ENCODE assay signal across 21 cellular contexts in the genomic region with DNA sequence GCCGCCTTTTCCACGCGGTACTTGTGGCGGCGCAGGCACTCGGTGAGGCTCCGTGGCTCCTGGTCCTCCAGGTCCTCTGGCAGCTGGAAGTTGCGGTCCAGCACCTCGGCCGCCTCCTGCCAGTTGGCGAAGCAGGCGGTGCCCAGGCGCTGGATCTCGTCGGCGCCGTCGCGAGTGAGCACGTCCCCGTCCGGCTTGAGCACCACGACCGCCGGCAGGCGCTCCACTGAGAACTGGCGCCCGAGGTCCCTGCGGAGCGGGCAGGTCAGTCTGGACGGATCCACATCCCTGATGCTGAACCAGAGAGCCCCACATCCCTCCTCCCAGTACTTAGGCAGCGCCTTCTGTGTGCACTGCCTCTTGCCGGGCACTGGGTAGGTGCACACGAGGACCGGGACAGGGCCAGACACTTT. TPM values are rescaled to one million over a fixed set of nuclear protein-coding genes. Genes with fewer than 3 reads are reported as not detected.
DNase-seq lines count a peak whose midpoint lies in the region; ATAC-seq and TF ChIP-seq lines count a peak whose summit lies in the region.
"Had no signal": no experiment of that assay in that cellular context is flagged by ENCODE, and none has a peak within 500 bp of the region (broad histone marks: within the 10 kb centered on the region; RNA-seq: fewer than 3 reads in every experiment).

No MANE protein-coding gene starts in this region.

- ATAC-seq in SK-N-SH treated with all-trans-retinoic acid at 6 μM for 48 hours = peak; percentile 35
- no peak for ATAC-seq in HG03442 (IDR thresholded peaks at IDR 0.05; ENCODE audit: unreplicated experiment)
- no peak for ATAC-seq in HG03095 (IDR thresholded peaks at IDR 0.05; ENCODE audit: unreplicated experiment)

- H3K9me3 ChIP-seq in thyroid gland = no peaks in the 10 kb centered on the region
- H3K9me3 ChIP-seq: left ventricle myocardium inferior, vagina had no signal

- peaks cover 11% of the 10 kb centered on the region for H3K27me3 ChIP-seq in thyroid gland

- H3K4me3 ChIP-seq in thyroid gland (replicated peaks in 1 of 3) = no peak overlapping the region
- H3K4me3 ChIP-seq: hepatocyte, left ventricle myocardium inferior, vagina had no signal

- DNase-seq in NCI-H748 (lab: John Stamatoyannopoulos, UW; ENCODE audit: unreplicated experiment) (peak; percentile 29), NCI-H748 treated with DMSO at 0.1 percent for 48 hours (lab: John Stamatoyannopoulos, UW) (no peak), islet precursor cell (peak; percentile 57), thyroid gland (peak; percentile 42 to 61)
- DNase-seq in stimulated activated CD4-positive, alpha-beta T cell treated with anti-CD3 and anti-CD28 coated beads, Interleukin-4, amount 100 ng/mL, for 1 hour = no peak
- DNase-seq: activated CD4-positive, CD25-positive, alpha-beta regulatory T cell; amniotic stem cell; left ventricle myocardium inferior; NCI-H2107; RPMI8226; stimulated activated CD4-positive, alpha-beta T cell treated with anti-CD3 and anti-CD28 coated beads, Interleukin-12 subunit alpha, Interleukin-12 subunit beta, amount 100 ng/mL, for 4 hours had no signal

- intact Hi-C loops in thyroid gland (cut with DNase I) = no loop called here

- H3K27ac ChIP-seq in thyroid gland = no peak overlapping the region
- H3K27ac ChIP-seq: hepatocyte, left ventricle myocardium inferior, vagina had no signal

- no peaks in the 10 kb centered on the region for H3K36me3 ChIP-seq in thyroid gland
- H3K36me3 ChIP-seq: left ventricle myocardium inferior, vagina had no signal

- H3K4me1 ChIP-seq in thyroid gland = peaks cover 0 to 11% of the 10 kb centered on the region in 2 donors

- TF ChIP-seq POLR2A in thyroid gland (IDR thresholded peaks at IDR 0.05) = no peak

- WGBS in thyroid gland, 2 donors = 7% methylated on average over 11 of the region's 35 CpGs; no CpG with 5 or more reads in 1 of the 2 donors

- TF ChIP-seq CTCF in thyroid gland (IDR thresholded peaks at IDR 0.05) = no peak

TF ChIP-seq in SK-N-SH treated with all-trans-retinoic acid at 6 μM for 48 hours, 23 proteins besides CTCF, POLR2A, EP300 and RAD21:
- TF ChIP-seq ZNF565 (CRISPR knock-in tag; conservative IDR thresholded peaks at IDR 0.05; ENCODE audit: low read depth) = no peak
- no peak for TF ChIP-seq ZC3H10 (CRISPR knock-in tag; IDR thresholded peaks at IDR 0.05)
- TF ChIP-seq, protein P1, sequence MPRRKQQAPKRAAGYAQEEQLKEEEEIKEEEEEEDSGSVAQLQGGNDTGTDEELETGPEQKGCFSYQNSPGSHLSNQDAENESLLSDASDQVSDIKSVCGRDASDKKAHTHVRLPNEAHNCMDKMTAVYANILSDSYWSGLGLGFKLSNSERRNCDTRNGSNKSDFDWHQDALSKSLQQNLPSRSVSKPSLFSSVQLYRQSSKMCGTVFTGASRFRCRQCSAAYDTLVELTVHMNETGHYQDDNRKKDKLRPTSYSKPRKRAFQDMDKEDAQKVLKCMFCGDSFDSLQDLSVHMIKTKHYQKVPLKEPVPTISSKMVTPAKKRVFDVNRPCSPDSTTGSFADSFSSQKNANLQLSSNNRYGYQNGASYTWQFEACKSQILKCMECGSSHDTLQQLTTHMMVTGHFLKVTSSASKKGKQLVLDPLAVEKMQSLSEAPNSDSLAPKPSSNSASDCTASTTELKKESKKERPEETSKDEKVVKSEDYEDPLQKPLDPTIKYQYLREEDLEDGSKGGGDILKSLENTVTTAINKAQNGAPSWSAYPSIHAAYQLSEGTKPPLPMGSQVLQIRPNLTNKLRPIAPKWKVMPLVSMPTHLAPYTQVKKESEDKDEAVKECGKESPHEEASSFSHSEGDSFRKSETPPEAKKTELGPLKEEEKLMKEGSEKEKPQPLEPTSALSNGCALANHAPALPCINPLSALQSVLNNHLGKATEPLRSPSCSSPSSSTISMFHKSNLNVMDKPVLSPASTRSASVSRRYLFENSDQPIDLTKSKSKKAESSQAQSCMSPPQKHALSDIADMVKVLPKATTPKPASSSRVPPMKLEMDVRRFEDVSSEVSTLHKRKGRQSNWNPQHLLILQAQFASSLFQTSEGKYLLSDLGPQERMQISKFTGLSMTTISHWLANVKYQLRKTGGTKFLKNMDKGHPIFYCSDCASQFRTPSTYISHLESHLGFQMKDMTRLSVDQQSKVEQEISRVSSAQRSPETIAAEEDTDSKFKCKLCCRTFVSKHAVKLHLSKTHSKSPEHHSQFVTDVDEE (CRISPR knock-in tag; IDR thresholded peaks at IDR 0.05) = no peak
- TF ChIP-seq ESRRG (CRISPR knock-in tag; IDR thresholded peaks at IDR 0.05) = no peak
- TF ChIP-seq GLIS3 (CRISPR knock-in tag; IDR thresholded peaks at IDR 0.05) = no peak
- no peak for TF ChIP-seq CSDC2 (CRISPR knock-in tag; IDR thresholded peaks at IDR 0.05)
- no peak for TF ChIP-seq PPARA (CRISPR knock-in tag; IDR thresholded peaks at IDR 0.05; ENCODE audit: borderline replicate concordance)
- TF ChIP-seq TCF4 (CRISPR knock-in tag; IDR thresholded peaks at IDR 0.05; ENCODE audit: borderline replicate concordance) = no peak
- no peak for TF ChIP-seq RARB (CRISPR knock-in tag; IDR thresholded peaks at IDR 0.05)
- TF ChIP-seq, protein P2, sequence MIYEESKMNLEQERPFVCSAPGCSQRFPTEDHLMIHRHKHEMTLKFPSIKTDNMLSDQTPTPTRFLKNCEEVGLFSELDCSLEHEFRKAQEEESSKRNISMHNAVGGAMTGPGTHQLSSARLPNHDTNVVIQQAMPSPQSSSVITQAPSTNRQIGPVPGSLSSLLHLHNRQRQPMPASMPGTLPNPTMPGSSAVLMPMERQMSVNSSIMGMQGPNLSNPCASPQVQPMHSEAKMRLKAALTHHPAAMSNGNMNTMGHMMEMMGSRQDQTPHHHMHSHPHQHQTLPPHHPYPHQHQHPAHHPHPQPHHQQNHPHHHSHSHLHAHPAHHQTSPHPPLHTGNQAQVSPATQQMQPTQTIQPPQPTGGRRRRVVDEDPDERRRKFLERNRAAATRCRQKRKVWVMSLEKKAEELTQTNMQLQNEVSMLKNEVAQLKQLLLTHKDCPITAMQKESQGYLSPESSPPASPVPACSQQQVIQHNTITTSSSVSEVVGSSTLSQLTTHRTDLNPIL (CRISPR knock-in tag; IDR thresholded peaks at IDR 0.05; ENCODE audit: low read depth) = no peak
- TF ChIP-seq ZNF70 (CRISPR knock-in tag; IDR thresholded peaks at IDR 0.05) = no peak
- TF ChIP-seq ISL1 (CRISPR knock-in tag; IDR thresholded peaks at IDR 0.05) = no peak
- TF ChIP-seq ZFP30 (CRISPR knock-in tag; IDR thresholded peaks at IDR 0.05) = no peak
- TF ChIP-seq SNAI2 (CRISPR knock-in tag; IDR thresholded peaks at IDR 0.05) = no peak
- TF ChIP-seq, protein P3, sequence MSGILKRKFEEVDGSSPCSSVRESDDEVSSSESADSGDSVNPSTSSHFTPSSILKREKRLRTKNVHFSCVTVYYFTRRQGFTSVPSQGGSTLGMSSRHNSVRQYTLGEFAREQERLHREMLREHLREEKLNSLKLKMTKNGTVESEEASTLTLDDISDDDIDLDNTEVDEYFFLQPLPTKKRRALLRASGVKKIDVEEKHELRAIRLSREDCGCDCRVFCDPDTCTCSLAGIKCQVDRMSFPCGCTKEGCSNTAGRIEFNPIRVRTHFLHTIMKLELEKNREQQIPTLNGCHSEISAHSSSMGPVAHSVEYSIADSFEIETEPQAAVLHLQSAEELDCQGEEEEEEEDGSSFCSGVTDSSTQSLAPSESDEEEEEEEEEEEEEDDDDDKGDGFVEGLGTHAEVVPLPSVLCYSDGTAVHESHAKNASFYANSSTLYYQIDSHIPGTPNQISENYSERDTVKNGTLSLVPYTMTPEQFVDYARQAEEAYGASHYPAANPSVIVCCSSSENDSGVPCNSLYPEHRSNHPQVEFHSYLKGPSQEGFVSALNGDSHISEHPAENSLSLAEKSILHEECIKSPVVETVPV (CRISPR knock-in tag; IDR thresholded peaks at IDR 0.05) = no peak

RNA-seq across cellular contexts. Expression of a gene that starts 5.0 kb away (rescaled TPM):
- total RNA-seq in thyroid gland = not detected
- total RNA-seq: activated T-helper 2 cell treated with anti-CD3 and anti-CD28 coated beads, Interferon-gamma antibody, Interleukin-2, Interleukin-4, amounts not matched to agents 10 μg/mL and 5 μg/mL and 100 μg/mL, durations not matched to agents 14 hours and 24 hours and 36 hours; cerebellum; hepatocyte; HT1080; posterior vena cava; T-helper 1 cell treated with Interleukin-12 subunit alpha and Interleukin-12 subunit beta and Interleukin-4 antibody, amounts not matched to agents 30 ng/mL and 1 ng/mL, for 36 hours; vagina had no signal

RNA-seq across cellular contexts. Expression of a gene that starts 7.2 kb away (rescaled TPM):
- under 1 TPM in 1 of 4 donors, not detected in 3; 0.56 TPM for total RNA-seq in thyroid gland
- total RNA-seq: activated T-helper 2 cell treated with anti-CD3 and anti-CD28 coated beads, Interferon-gamma antibody, Interleukin-2, Interleukin-4, amounts not matched to agents 10 μg/mL and 5 μg/mL and 100 μg/mL, durations not matched to agents 14 hours and 24 hours and 36 hours; HT1080; T-helper 1 cell treated with Interleukin-12 subunit alpha and Interleukin-12 subunit beta and Interleukin-4 antibody, amounts not matched to agents 30 ng/mL and 1 ng/mL, for 36 hours had no signal

RNA-seq across cellular contexts. Expression of a gene that starts 14.6 kb away (rescaled TPM):
- 10 to 100 TPM; 25.3 to 40.7 (median 28.1) TPM for total RNA-seq in thyroid gland

RNA-seq across cellular contexts. Expression of a gene that starts 35.9 kb away (rescaled TPM):
- 100 to 1,000 TPM in 1 of 4 donors, 10 to 100 TPM in 3; 51.5 to 146 (median 68.3) TPM for total RNA-seq in thyroid gland

RNA-seq across cellular contexts. Expression of a gene that starts 50.3 kb away (rescaled TPM):
- 10 to 100 TPM; 14.1 to 83.0 (median 24.7) TPM for total RNA-seq in thyroid gland
- total RNA-seq: HT1080 had no signal

Comparison
In these comparisons a context has a peak if more than half of its experiments do, and no peak if none do; other contexts are left out.
1. DNase-seq: peak in NCI-H748 (single experiment), islet precursor cell (single experiment) and thyroid gland (2 of 2); none in NCI-H748 treated with DMSO at 0.1 percent for 48 hours (single experiment) and stimulated activated CD4-positive, alpha-beta T cell treated with anti-CD3 and anti-CD28 coated beads, Interleukin-4, amount 100 ng/mL, for 1 hour (single experiment).